20 cellular contexts compared by ENCODE assay signal in genomic region chr17:66281671-66282369, GRCh38. TPM values are rescaled to one million over a fixed set of nuclear protein-coding genes. Genes with fewer than 3 reads are reported as not detected.
A peak's percentile ranks its signal among the peaks of the same experiment; 100 is the strongest.
DNase-seq lines count a peak whose midpoint lies in the region; ATAC-seq and TF ChIP-seq lines count a peak whose summit lies in the region.
"Had no signal": no experiment of that assay in that cellular context is flagged by ENCODE, and none has a peak within 500 bp of the region (broad histone marks: within the 10 kb centered on the region; RNA-seq: fewer than 3 reads in every experiment).

No MANE protein-coding gene starts in this region.

- TF ChIP-seq POLR2A in gastroesophageal sphincter (IDR thresholded peaks at IDR 0.05): no peak

- H3K27ac ChIP-seq in CD8-positive, alpha-beta T cell (ENCODE audit: low read depth, low read length): no peak overlapping the region
- H3K27ac ChIP-seq in gastroesophageal sphincter: no peak overlapping the region
- H3K27ac ChIP-seq: BLaER1 treated with 17β-estradiol and CSF1 and Interleukin-3, amounts not matched to agents 10 nM and 100 nM; SK-N-MC had no signal

- H3K27me3 Mint-ChIP-seq in CD8-positive, alpha-beta T cell (ENCODE audit: low read depth): no peaks in the 10 kb centered on the region
- H3K27me3 Mint-ChIP-seq in activated T-helper 17 cell treated with anti-CD3 and anti-CD28 coated beads, Interleukin-2, amount 50 U/mL, for 72 hours: no peaks in the 10 kb centered on the region

- H3K36me3 Mint-ChIP-seq in CD8-positive, alpha-beta T cell: no peaks in the 10 kb centered on the region
- no peaks in the 10 kb centered on the region for H3K36me3 Mint-ChIP-seq in activated T-helper 17 cell treated with anti-CD3 and anti-CD28 coated beads, Interleukin-2, amount 50 U/mL, for 72 hours (ENCODE audit: low read depth)

- no peaks in the 10 kb centered on the region for H3K9me3 ChIP-seq in CD8-positive, alpha-beta T cell (ENCODE audit: low read length)
- H3K9me3 ChIP-seq in MG63: no peaks in the 10 kb centered on the region
- H3K9me3 ChIP-seq in gastroesophageal sphincter: no peaks in the 10 kb centered on the region
- H3K9me3 ChIP-seq: BLaER1 treated with 17β-estradiol and CSF1 and Interleukin-3, amounts not matched to agents 10 nM and 100 nM had no signal

- TF ChIP-seq CTCF in CD8-positive, alpha-beta T cell (IDR thresholded peaks at IDR 0.05): no peak
- no peak for TF ChIP-seq CTCF in gastroesophageal sphincter (IDR thresholded peaks at IDR 0.05)

- H3K36me3 ChIP-seq in CD8-positive, alpha-beta T cell (ENCODE audit: insufficient read depth, low read length): no peaks in the 10 kb centered on the region
- H3K36me3 ChIP-seq in MG63 (no peaks in the 10 kb centered on the region), gastroesophageal sphincter (no peaks in the 10 kb centered on the region)
- H3K36me3 ChIP-seq: BLaER1 treated with 17β-estradiol and CSF1 and Interleukin-3, amounts not matched to agents 10 nM and 100 nM had no signal

- ATAC-seq in CD8-positive, alpha-beta T cell: no peak
- no peak for ATAC-seq in activated T-helper 17 cell treated with anti-CD3 and anti-CD28 coated beads, Interleukin-2, amount 50 U/mL, for 72 hours (replicated peaks)
- ATAC-seq in gastroesophageal sphincter: no peak

- DNase-seq in CD8-positive, alpha-beta T cell: peak in 1 of 7 experiments; percentile 31
- DNase-seq in MG63 (peak; percentile 51), myocyte (ENCODE audit: low read depth) (peak; percentile 13), T-helper 2 cell (no peak)
- DNase-seq in activated CD4-positive, alpha-beta T cell treated with anti-CD3 and anti-CD28 coated beads, Interleukin-2, amount 50 U/mL, for 1 hour: no peak
- DNase-seq: DMS79; HFFc6; NCI-H1048; NCI-H1436 treated with DMSO at 0.1 percent for 48 hours; NCI-H2029 treated with DMSO at 0.1 percent for 48 hours; NCI-H2171; NCI-H446; NK-92 treated with Interleukin-12 subunit alpha and Interleukin-12 subunit beta, amount 100 ng/mL, for 24 hours; Right ventricle myocardium superior had no signal

- peak overlapping the region; percentile 8 for H3K27ac Mint-ChIP-seq in CD8-positive, alpha-beta T cell
- peak overlapping the region; percentile 20 for H3K27ac Mint-ChIP-seq in activated T-helper 17 cell treated with anti-CD3 and anti-CD28 coated beads, Interleukin-2, amount 50 U/mL, for 72 hours
- H3K27ac Mint-ChIP-seq: HFFc6 had no signal

- peaks cover 26% of the 10 kb centered on the region for H3K4me1 Mint-ChIP-seq in CD8-positive, alpha-beta T cell (ENCODE audit: low read depth)
- peaks cover 16% of the 10 kb centered on the region for H3K4me1 Mint-ChIP-seq in activated T-helper 17 cell treated with anti-CD3 and anti-CD28 coated beads, Interleukin-2, amount 50 U/mL, for 72 hours

- intact Hi-C loops in CD8-positive, alpha-beta T cell (cut with DNase I, micrococcal nuclease): no loop called here

- H3K4me1 ChIP-seq in CD8-positive, alpha-beta T cell (ENCODE audit: insufficient read depth, low read length): peaks cover 21% of the 10 kb centered on the region
- H3K4me1 ChIP-seq in gastroesophageal sphincter: no peaks in the 10 kb centered on the region

- POLR2A ChIA-PET in CD8-positive, alpha-beta T cell (lab: Charles Lee): no interaction called here

- H3K4me3 Mint-ChIP-seq in CD8-positive, alpha-beta T cell: no peak overlapping the region
- H3K4me3 Mint-ChIP-seq in activated T-helper 17 cell treated with anti-CD3 and anti-CD28 coated beads, Interleukin-2, amount 50 U/mL, for 72 hours: no peak overlapping the region
- H3K4me3 Mint-ChIP-seq: HFFc6 had no signal

- no peak overlapping the region for H3K4me3 ChIP-seq in CD8-positive, alpha-beta T cell (ENCODE audit: low read depth, low read length)
- H3K4me3 ChIP-seq in MG63 (no peak overlapping the region), gastroesophageal sphincter (no peak overlapping the region)
- H3K4me3 ChIP-seq: BLaER1 treated with 17β-estradiol and CSF1 and Interleukin-3, amounts not matched to agents 10 nM and 100 nM; SK-N-MC had no signal

- CTCF ChIA-PET in CD8-positive, alpha-beta T cell (lab: Charles Lee): no interaction called here

- 94 to 96% methylated on average over 3 to 4 of the region's 7 CpGs for WGBS in gastroesophageal sphincter (ENCODE audit: low coverage in 1 of 2), 2 donors

- H3K9me3 Mint-ChIP-seq in CD8-positive, alpha-beta T cell: peaks cover 2% of the 10 kb centered on the region
- no peaks in the 10 kb centered on the region for H3K9me3 Mint-ChIP-seq in activated T-helper 17 cell treated with anti-CD3 and anti-CD28 coated beads, Interleukin-2, amount 50 U/mL, for 72 hours
- H3K9me3 Mint-ChIP-seq: HFFc6 had no signal

- TF ChIP-seq EP300 in gastroesophageal sphincter (IDR thresholded peaks at IDR 0.05): no peak

- H3K27me3 ChIP-seq in CD8-positive, alpha-beta T cell (ENCODE audit: insufficient read depth, low read length): no peaks in the 10 kb centered on the region
- H3K27me3 ChIP-seq in MG63 (no peaks in the 10 kb centered on the region), gastroesophageal sphincter (no peaks in the 10 kb centered on the region)
- H3K27me3 ChIP-seq: BLaER1 treated with 17β-estradiol and CSF1 and Interleukin-3, amounts not matched to agents 10 nM and 100 nM had no signal

RNA-seq across cellular contexts. Expression of gene PRKCA, which starts 20.6 kb away (rescaled TPM):
- 10 to 100 TPM; 62.6 to 70.8 TPM for total RNA-seq in CD8-positive, alpha-beta T cell
- total RNA-seq in MG63 (2014; rRNA removed; shearing (Covaris generic); ENCODE audit: low replicate concordance): 16.6 and 17.3 TPM in 2 replicates
- 10 to 100 TPM; 58.2 to 86.0 TPM for total RNA-seq in activated T-helper 17 cell treated with anti-CD3 and anti-CD28 coated beads, Interleukin-2, amount 50 U/mL, for 72 hours
- total RNA-seq in myocyte (8.4 and 8.6 TPM in 2 replicates), gastroesophageal sphincter (10 to 100 TPM; 26.0 to 89.0 (median 32.8) TPM)
- polyA plus RNA-seq in myocyte (2012): 7.6 TPM

RNA-seq across cellular contexts. Expression of gene APOH, which starts 52.6 kb away (rescaled TPM):
- total RNA-seq in CD8-positive, alpha-beta T cell: not detected
- total RNA-seq in MG63 (2014; rRNA removed; shearing (Covaris generic); ENCODE audit: low replicate concordance): not detected in 2 replicates
- not detected for total RNA-seq in activated T-helper 17 cell treated with anti-CD3 and anti-CD28 coated beads, Interleukin-2, amount 50 U/mL, for 72 hours
- total RNA-seq in myocyte (not detected in 2 replicates), gastroesophageal sphincter (not detected)
- polyA plus RNA-seq in myocyte (2012): not detected
- total RNA-seq: G401, HFFc6, M059J had no signal

Comparison
In these comparisons a context has a peak if more than half of its experiments do, and no peak if none do; other contexts are left out.
1. DNase-seq: peak in MG63 (single experiment) and myocyte (single experiment); none in T-helper 2 cell (0 of 5) and activated CD4-positive, alpha-beta T cell treated with anti-CD3 and anti-CD28 coated beads, Interleukin-2, amount 50 U/mL, for 1 hour (single experiment).